ENCODE assay signal across 1 cellular context in genomic region chr16:405548-406506, GRCh38.
TF ChIP-seq lines count a peak whose summit lies in the region.

No MANE protein-coding gene starts in this region.

TF ChIP-seq in K562, 482 proteins besides CTCF, POLR2A, EP300 and RAD21 (continued from another document and continues in another):
- TF ChIP-seq POLR2G (IDR thresholded peaks at IDR 0.05; ENCODE audit: low read depth, low read length): peak; percentile 38; the same call in 1 of the 2 replicates
- TF ChIP-seq ZNF780A (CRISPR knock-in tag; IDR thresholded peaks at IDR 0.05): no peak
- no peak for TF ChIP-seq ZNF766 (CRISPR knock-in tag; conservative IDR thresholded peaks at IDR 0.05)
- peak; percentile 85; the same call in 1 of the 2 replicates for TF ChIP-seq CTBP1 (IDR thresholded peaks at IDR 0.05; ENCODE audit: borderline replicate concordance)
- peak; percentile 59; the same call in 1 of the 2 replicates for TF ChIP-seq ZFX (CRISPR knock-in tag; IDR thresholded peaks at IDR 0.05)
- TF ChIP-seq STAT5A (IDR thresholded peaks at IDR 0.05; ENCODE audit: borderline replicate concordance, low read length): peak; percentile 66; the same call in 1 of the 2 replicates
- TF ChIP-seq KLF1 (tag; IDR thresholded peaks at IDR 0.05): no peak
- peak; percentile 65; the same call in 1 of the 2 replicates for TF ChIP-seq SMARCA4 (IDR thresholded peaks at IDR 0.05)
- no peak for TF ChIP-seq HIVEP1 (CRISPR knock-in tag; IDR thresholded peaks at IDR 0.05)
- TF ChIP-seq, protein P1, sequence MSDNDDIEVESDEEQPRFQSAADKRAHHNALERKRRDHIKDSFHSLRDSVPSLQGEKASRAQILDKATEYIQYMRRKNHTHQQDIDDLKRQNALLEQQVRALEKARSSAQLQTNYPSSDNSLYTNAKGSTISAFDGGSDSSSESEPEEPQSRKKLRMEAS (CRISPR knock-in tag; IDR thresholded peaks at IDR 0.05): no peak
- no peak for TF ChIP-seq ATF6 (CRISPR knock-in tag; IDR thresholded peaks at IDR 0.05)
- TF ChIP-seq, protein P2, sequence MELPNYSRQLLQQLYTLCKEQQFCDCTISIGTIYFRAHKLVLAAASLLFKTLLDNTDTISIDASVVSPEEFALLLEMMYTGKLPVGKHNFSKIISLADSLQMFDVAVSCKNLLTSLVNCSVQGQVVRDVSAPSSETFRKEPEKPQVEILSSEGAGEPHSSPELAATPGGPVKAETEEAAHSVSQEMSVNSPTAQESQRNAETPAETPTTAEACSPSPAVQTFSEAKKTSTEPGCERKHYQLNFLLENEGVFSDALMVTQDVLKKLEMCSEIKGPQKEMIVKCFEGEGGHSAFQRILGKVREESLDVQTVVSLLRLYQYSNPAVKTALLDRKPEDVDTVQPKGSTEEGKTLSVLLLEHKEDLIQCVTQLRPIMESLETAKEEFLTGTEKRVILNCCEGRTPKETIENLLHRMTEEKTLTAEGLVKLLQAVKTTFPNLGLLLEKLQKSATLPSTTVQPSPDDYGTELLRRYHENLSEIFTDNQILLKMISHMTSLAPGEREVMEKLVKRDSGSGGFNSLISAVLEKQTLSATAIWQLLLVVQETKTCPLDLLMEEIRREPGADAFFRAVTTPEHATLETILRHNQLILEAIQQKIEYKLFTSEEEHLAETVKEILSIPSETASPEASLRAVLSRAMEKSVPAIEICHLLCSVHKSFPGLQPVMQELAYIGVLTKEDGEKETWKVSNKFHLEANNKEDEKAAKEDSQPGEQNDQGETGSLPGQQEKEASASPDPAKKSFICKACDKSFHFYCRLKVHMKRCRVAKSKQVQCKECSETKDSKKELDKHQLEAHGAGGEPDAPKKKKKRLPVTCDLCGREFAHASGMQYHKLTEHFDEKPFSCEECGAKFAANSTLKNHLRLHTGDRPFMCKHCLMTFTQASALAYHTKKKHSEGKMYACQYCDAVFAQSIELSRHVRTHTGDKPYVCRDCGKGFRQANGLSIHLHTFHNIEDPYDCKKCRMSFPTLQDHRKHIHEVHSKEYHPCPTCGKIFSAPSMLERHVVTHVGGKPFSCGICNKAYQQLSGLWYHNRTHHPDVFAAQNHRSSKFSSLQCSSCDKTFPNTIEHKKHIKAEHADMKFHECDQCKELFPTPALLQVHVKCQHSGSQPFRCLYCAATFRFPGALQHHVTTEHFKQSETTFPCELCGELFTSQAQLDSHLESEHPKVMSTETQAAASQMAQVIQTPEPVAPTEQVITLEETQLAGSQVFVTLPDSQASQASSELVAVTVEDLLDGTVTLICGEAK (IDR thresholded peaks at IDR 0.05): no peak
- TF ChIP-seq, protein P2 (CRISPR knock-in tag; IDR thresholded peaks at IDR 0.05): no peak
- no peak for TF ChIP-seq NONO (IDR thresholded peaks at IDR 0.05; ENCODE audit: low read depth in 2 of 2, low read length in 1 of 2)
- TF ChIP-seq MTA1 (IDR thresholded peaks at IDR 0.05; ENCODE audit: borderline replicate concordance): no peak
- TF ChIP-seq MYBL2 (IDR thresholded peaks at IDR 0.05; ENCODE audit: low read depth): no peak
- TF ChIP-seq MYBL2 (CRISPR knock-in tag; IDR thresholded peaks at IDR 0.05; ENCODE audit: borderline replicate concordance): no peak
- peak; percentile 15; the same call in 1 of the 2 replicates for TF ChIP-seq NCOA1 (IDR thresholded peaks at IDR 0.05; ENCODE audit: low read depth)
- TF ChIP-seq HDAC1 (IDR thresholded peaks at IDR 0.05): peak in 1 of 2 experiments; percentile 60; a peak in 2 of 4 replicates
- TF ChIP-seq SRF (CRISPR knock-in tag; IDR thresholded peaks at IDR 0.05): no peak
- TF ChIP-seq, protein P3, sequence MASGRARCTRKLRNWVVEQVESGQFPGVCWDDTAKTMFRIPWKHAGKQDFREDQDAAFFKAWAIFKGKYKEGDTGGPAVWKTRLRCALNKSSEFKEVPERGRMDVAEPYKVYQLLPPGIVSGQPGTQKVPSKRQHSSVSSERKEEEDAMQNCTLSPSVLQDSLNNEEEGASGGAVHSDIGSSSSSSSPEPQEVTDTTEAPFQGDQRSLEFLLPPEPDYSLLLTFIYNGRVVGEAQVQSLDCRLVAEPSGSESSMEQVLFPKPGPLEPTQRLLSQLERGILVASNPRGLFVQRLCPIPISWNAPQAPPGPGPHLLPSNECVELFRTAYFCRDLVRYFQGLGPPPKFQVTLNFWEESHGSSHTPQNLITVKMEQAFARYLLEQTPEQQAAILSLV (tag; IDR thresholded peaks at IDR 0.05): no peak
- TF ChIP-seq ZNF699 (CRISPR knock-in tag; IDR thresholded peaks at IDR 0.05; ENCODE audit: insufficient replicate concordance): no peak
- TF ChIP-seq COPS2 (conservative IDR thresholded peaks at IDR 0.05): no peak
- TF ChIP-seq SMAD3 (CRISPR knock-in tag; conservative IDR thresholded peaks at IDR 0.05): no peak
- no peak for TF ChIP-seq HNRNPLL (IDR thresholded peaks at IDR 0.05; ENCODE audit: low read depth, low read length, poor library complexity, severe bottlenecking)
- TF ChIP-seq, protein P4, sequence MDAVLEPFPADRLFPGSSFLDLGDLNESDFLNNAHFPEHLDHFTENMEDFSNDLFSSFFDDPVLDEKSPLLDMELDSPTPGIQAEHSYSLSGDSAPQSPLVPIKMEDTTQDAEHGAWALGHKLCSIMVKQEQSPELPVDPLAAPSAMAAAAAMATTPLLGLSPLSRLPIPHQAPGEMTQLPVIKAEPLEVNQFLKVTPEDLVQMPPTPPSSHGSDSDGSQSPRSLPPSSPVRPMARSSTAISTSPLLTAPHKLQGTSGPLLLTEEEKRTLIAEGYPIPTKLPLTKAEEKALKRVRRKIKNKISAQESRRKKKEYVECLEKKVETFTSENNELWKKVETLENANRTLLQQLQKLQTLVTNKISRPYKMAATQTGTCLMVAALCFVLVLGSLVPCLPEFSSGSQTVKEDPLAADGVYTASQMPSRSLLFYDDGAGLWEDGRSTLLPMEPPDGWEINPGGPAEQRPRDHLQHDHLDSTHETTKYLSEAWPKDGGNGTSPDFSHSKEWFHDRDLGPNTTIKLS (IDR thresholded peaks at IDR 0.05; ENCODE audit: borderline replicate concordance, low read depth): peak; percentile 29; the same call in 1 of the 2 replicates
- peak in 1 of 2 experiments; percentile 31; a peak in 1 of 4 replicates for TF ChIP-seq TBL1XR1 (IDR thresholded peaks at IDR 0.05; ENCODE audit: low read length in 2 of 2)
- TF ChIP-seq EWSR1 (IDR thresholded peaks at IDR 0.05; ENCODE audit: borderline replicate concordance, low read depth, partially characterized antibody): no peak
- TF ChIP-seq SOX6 (IDR thresholded peaks at IDR 0.05): peak; percentile 85; the same call in 1 of the 2 replicates
- no peak for TF ChIP-seq HNRNPK (IDR thresholded peaks at IDR 0.05; ENCODE audit: low read depth, low read length, poor library complexity, severe bottlenecking)
- TF ChIP-seq, protein P5, sequence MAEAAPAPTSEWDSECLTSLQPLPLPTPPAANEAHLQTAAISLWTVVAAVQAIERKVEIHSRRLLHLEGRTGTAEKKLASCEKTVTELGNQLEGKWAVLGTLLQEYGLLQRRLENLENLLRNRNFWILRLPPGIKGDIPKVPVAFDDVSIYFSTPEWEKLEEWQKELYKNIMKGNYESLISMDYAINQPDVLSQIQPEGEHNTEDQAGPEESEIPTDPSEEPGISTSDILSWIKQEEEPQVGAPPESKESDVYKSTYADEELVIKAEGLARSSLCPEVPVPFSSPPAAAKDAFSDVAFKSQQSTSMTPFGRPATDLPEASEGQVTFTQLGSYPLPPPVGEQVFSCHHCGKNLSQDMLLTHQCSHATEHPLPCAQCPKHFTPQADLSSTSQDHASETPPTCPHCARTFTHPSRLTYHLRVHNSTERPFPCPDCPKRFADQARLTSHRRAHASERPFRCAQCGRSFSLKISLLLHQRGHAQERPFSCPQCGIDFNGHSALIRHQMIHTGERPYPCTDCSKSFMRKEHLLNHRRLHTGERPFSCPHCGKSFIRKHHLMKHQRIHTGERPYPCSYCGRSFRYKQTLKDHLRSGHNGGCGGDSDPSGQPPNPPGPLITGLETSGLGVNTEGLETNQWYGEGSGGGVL (CRISPR knock-in tag; IDR thresholded peaks at IDR 0.05): no peak
- TF ChIP-seq ZNF507 (tag; conservative IDR thresholded peaks at IDR 0.05): no peak
- TF ChIP-seq, protein P6, sequence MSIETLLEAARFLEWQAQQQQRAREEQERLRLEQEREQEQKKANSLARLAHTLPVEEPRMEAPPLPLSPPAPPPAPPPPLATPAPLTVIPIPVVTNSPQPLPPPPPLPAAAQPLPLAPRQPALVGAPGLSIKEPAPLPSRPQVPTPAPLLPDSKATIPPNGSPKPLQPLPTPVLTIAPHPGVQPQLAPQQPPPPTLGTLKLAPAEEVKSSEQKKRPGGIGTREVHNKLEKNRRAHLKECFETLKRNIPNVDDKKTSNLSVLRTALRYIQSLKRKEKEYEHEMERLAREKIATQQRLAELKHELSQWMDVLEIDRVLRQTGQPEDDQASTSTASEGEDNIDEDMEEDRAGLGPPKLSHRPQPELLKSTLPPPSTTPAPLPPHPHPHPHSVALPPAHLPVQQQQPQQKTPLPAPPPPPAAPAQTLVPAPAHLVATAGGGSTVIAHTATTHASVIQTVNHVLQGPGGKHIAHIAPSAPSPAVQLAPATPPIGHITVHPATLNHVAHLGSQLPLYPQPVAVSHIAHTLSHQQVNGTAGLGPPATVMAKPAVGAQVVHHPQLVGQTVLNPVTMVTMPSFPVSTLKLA (conservative IDR thresholded peaks at IDR 0.05): peak; percentile 64 to 81
- no peak for TF ChIP-seq HLTF (IDR thresholded peaks at IDR 0.05)
- TF ChIP-seq MAZ (CRISPR knock-in tag; conservative IDR thresholded peaks at IDR 0.05 in 1 of 2, IDR thresholded peaks at IDR 0.05 in 1 of 2): peak in 1 of 2 experiments; percentile 52; a peak in 1 of 4 replicates
- TF ChIP-seq PTRF (tag; IDR thresholded peaks at IDR 0.05): no peak
- no peak for TF ChIP-seq NR2C1 (IDR thresholded peaks at IDR 0.05)
- TF ChIP-seq NR2C1 (tag; IDR thresholded peaks at IDR 0.05): peak; percentile 60; the same call in 1 of the 2 replicates
- TF ChIP-seq SAP30 (IDR thresholded peaks at IDR 0.05; ENCODE audit: borderline replicate concordance, insufficient read depth, low read depth, low read length, poor library complexity, severe bottlenecking): peak; percentile 39
- TF ChIP-seq ZNF551 (CRISPR knock-in tag; IDR thresholded peaks at IDR 0.05): no peak
- TF ChIP-seq ATF7 (IDR thresholded peaks at IDR 0.05): no peak
- TF ChIP-seq BACH1 (tag; IDR thresholded peaks at IDR 0.05): no peak
- peak; percentile 96 for TF ChIP-seq MYC (IDR thresholded peaks at IDR 0.05; ENCODE audit: low read depth, low read length)
- TF ChIP-seq MYC (CRISPR knock-in tag; IDR thresholded peaks at IDR 0.05; ENCODE audit: borderline replicate concordance, low read depth): peak; percentile 66; the same call in 1 of the 2 replicates
- no peak for TF ChIP-seq ETV5 (CRISPR knock-in tag; IDR thresholded peaks at IDR 0.05; ENCODE audit: low read depth)
- TF ChIP-seq CBX5 (IDR thresholded peaks at IDR 0.05; ENCODE audit: borderline replicate concordance, low read depth): no peak
- TF ChIP-seq ADNP (tag; IDR thresholded peaks at IDR 0.05): no peak
- peak; percentile 56; the same call in 1 of the 2 replicates for TF ChIP-seq ZNF740 (CRISPR knock-in tag; IDR thresholded peaks at IDR 0.05)
- no peak for TF ChIP-seq ZNF740 (tag; IDR thresholded peaks at IDR 0.05)
- TF ChIP-seq STAG1 (CRISPR knock-in tag; IDR thresholded peaks at IDR 0.05; ENCODE audit: borderline replicate concordance): 0 out of 2 replicates have a peak, but pooled peaks have one; percentile 17
- peak; percentile 72 for TF ChIP-seq RBBP5 (IDR thresholded peaks at IDR 0.05; ENCODE audit: borderline replicate concordance, insufficient read depth, low read length, poor library complexity, severe bottlenecking)
- TF ChIP-seq ZNF644 (tag; IDR thresholded peaks at IDR 0.05; ENCODE audit: low read depth): no peak
- TF ChIP-seq TEAD4 (IDR thresholded peaks at IDR 0.05; ENCODE audit: low read length): peak; percentile 48; the same call in 1 of the 2 replicates
- no peak for TF ChIP-seq TEAD4 (CRISPR knock-in tag; IDR thresholded peaks at IDR 0.05; ENCODE audit: borderline replicate concordance)
